34 cellular contexts compared by ENCODE assay signal in genomic region chr1:28571911-28572310, GRCh38. TPM values are rescaled to one million over a fixed set of nuclear protein-coding genes. Genes with fewer than 3 reads are reported as not detected.
"Had no signal": no experiment of that assay in that cellular context is flagged by ENCODE, and none has a peak within 500 bp of the region (broad histone marks: within the 10 kb centered on the region; RNA-seq: fewer than 3 reads in every experiment).

No MANE protein-coding gene starts in this region.

- H3K9me3 Mint-ChIP-seq: activated CD4-positive, alpha-beta memory T cell treated with anti-CD3 and anti-CD28 coated beads for 36 hours; activated CD4-positive, alpha-beta T cell treated with anti-CD3 and anti-CD28 coated beads, Interleukin-2, amount 10 ng/mL, durations not matched to agents 24 days and 14 days; activated naive CD4-positive, alpha-beta T cell treated with anti-CD3 and anti-CD28 coated beads, Interleukin-2, amount 10 ng/mL, durations not matched to agents 7 days and 5 days; activated T-helper 1 cell treated with anti-CD3 and anti-CD28 coated beads, Interleukin-12 subunit alpha, Interleukin-12 subunit beta, Interleukin-2, Interleukin-4 antibody, amounts not matched to agents 30 ng/mL and 10 ng/mL and 1 ng/mL, durations not matched to agents 14 hours and 24 hours and 36 hours; activated T-helper 2 cell treated with anti-CD3 and anti-CD28 coated beads, Interferon-gamma antibody, Interleukin-2, Interleukin-4, amounts not matched to agents 10 μg/mL and 5 μg/mL and 100 μg/mL, durations not matched to agents 14 hours and 24 hours and 36 hours; central memory CD8-positive, alpha-beta T cell; effector memory CD8-positive, alpha-beta T cell; T-helper 2 cell treated with Interferon-gamma antibody and Interleukin-4, amounts not matched to agents 5 μg/mL and 100 μg/mL, for 36 hours had no signal

- H3K27me3 Mint-ChIP-seq: activated CD4-positive, alpha-beta memory T cell treated with anti-CD3 and anti-CD28 coated beads for 36 hours; activated CD4-positive, alpha-beta T cell treated with anti-CD3 and anti-CD28 coated beads for 36 hours; activated CD4-positive, alpha-beta T cell treated with anti-CD3 and anti-CD28 coated beads, Interleukin-2, amount 10 ng/mL, durations not matched to agents 24 days and 14 days; activated CD8-positive, alpha-beta memory T cell treated with anti-CD3 and anti-CD28 coated beads, Interleukin-2, amount 10 ng/mL, durations not matched to agents 7 days and 5 days; activated naive CD4-positive, alpha-beta T cell treated with anti-CD3 and anti-CD28 coated beads, Interleukin-2, amount 10 ng/mL, durations not matched to agents 7 days and 5 days; activated naive CD8-positive, alpha-beta T cell; central memory CD8-positive, alpha-beta T cell; effector memory CD8-positive, alpha-beta T cell; T-helper 17 cell had no signal

- H3K4me3 Mint-ChIP-seq: activated CD4-positive, alpha-beta memory T cell treated with anti-CD3 and anti-CD28 coated beads for 36 hours; activated CD4-positive, alpha-beta T cell treated with anti-CD3 and anti-CD28 coated beads for 36 hours; activated CD4-positive, alpha-beta T cell treated with anti-CD3 and anti-CD28 coated beads, Interleukin-2, amount 10 ng/mL, durations not matched to agents 24 days and 14 days; activated CD8-positive, alpha-beta memory T cell treated with anti-CD3 and anti-CD28 coated beads, Interleukin-2, amount 10 ng/mL, durations not matched to agents 7 days and 5 days; activated CD8-positive, alpha-beta T cell treated with anti-CD3 and anti-CD28 coated beads, Interleukin-2, amount 10 ng/mL, durations not matched to agents 7 days and 5 days; activated naive CD4-positive, alpha-beta T cell treated with anti-CD3 and anti-CD28 coated beads, Interleukin-2, amount 10 ng/mL, durations not matched to agents 7 days and 5 days; activated naive CD8-positive, alpha-beta T cell; activated T-helper 1 cell treated with anti-CD3 and anti-CD28 coated beads, Interleukin-12 subunit alpha, Interleukin-12 subunit beta, Interleukin-2, Interleukin-4 antibody, amounts not matched to agents 30 ng/mL and 10 ng/mL and 1 ng/mL, durations not matched to agents 14 hours and 24 hours and 36 hours; central memory CD8-positive, alpha-beta T cell; effector memory CD8-positive, alpha-beta T cell; T-helper 17 cell; T-helper 2 cell treated with Interferon-gamma antibody and Interleukin-4, amounts not matched to agents 5 μg/mL and 100 μg/mL, for 36 hours had no signal

- DNase-seq: activated CD4-positive, alpha-beta memory T cell treated with anti-CD3 and anti-CD28 coated beads for 36 hours; activated CD4-positive, alpha-beta T cell treated with anti-CD3 and anti-CD28 coated beads for 36 hours; activated CD4-positive, alpha-beta T cell treated with anti-CD3 and anti-CD28 coated beads, Interleukin-2, amount 10 ng/mL, durations not matched to agents 24 days and 14 days; activated CD4-positive, CD25-positive, alpha-beta regulatory T cell; activated CD4-positive, CD25-positive, alpha-beta regulatory T cell treated with anti-CD3 and anti-CD28 coated beads, Interleukin-2, amount 50 U/mL, for 72 hours; activated CD8-positive, alpha-beta memory T cell treated with anti-CD3 and anti-CD28 coated beads, Interleukin-2, amount 10 ng/mL, durations not matched to agents 7 days and 5 days; activated CD8-positive, alpha-beta memory T cell treated with anti-CD3 and anti-CD28 coated beads, Interleukin-2, amount 50 U/mL, for 4 hours; activated CD8-positive, alpha-beta T cell treated with anti-CD3 and anti-CD28 coated beads, Interleukin-2, amount 10 ng/mL, durations not matched to agents 7 days and 5 days; activated effector memory CD4-positive, alpha-beta T cell treated with anti-CD3 and anti-CD28 coated beads, Interleukin-2, amount 50 U/mL, for 16 hours; activated naive CD4-positive, alpha-beta T cell treated with anti-CD3 and anti-CD28 coated beads, Interleukin-2, amount 10 ng/mL, durations not matched to agents 7 days and 5 days; activated T-cell treated with anti-CD3 and anti-CD28 coated beads, Interleukin-2, amount 50 U/mL, for 1 hour; activated T-cell treated with anti-CD3 and anti-CD28 coated beads, Interleukin-2, amount 50 U/mL, for 48 hours; amniotic stem cell; anterior cingulate cortex; brain microvascular endothelial cell; cortex of kidney; dermis blood vessel endothelial cell; effector CD4-positive, alpha-beta T cell; effector memory CD8-positive, alpha-beta T cell; erythroblast; foreskin melanocyte; heart right ventricle; T-helper 17 cell; T1000; WERI-Rb-1 had no signal

- H3K27ac Mint-ChIP-seq: activated CD4-positive, alpha-beta memory T cell treated with anti-CD3 and anti-CD28 coated beads for 36 hours; activated CD4-positive, alpha-beta T cell treated with anti-CD3 and anti-CD28 coated beads for 36 hours; activated CD4-positive, alpha-beta T cell treated with anti-CD3 and anti-CD28 coated beads, Interleukin-2, amount 10 ng/mL, durations not matched to agents 24 days and 14 days; activated CD8-positive, alpha-beta memory T cell treated with anti-CD3 and anti-CD28 coated beads, Interleukin-2, amount 10 ng/mL, durations not matched to agents 7 days and 5 days; activated CD8-positive, alpha-beta T cell treated with anti-CD3 and anti-CD28 coated beads, Interleukin-2, amount 10 ng/mL, durations not matched to agents 7 days and 5 days; activated naive CD4-positive, alpha-beta T cell treated with anti-CD3 and anti-CD28 coated beads, Interleukin-2, amount 10 ng/mL, durations not matched to agents 7 days and 5 days; activated naive CD8-positive, alpha-beta T cell; activated T-helper 1 cell treated with anti-CD3 and anti-CD28 coated beads, Interleukin-12 subunit alpha, Interleukin-12 subunit beta, Interleukin-2, Interleukin-4 antibody, amounts not matched to agents 30 ng/mL and 10 ng/mL and 1 ng/mL, durations not matched to agents 14 hours and 24 hours and 36 hours; activated T-helper 2 cell treated with anti-CD3 and anti-CD28 coated beads, Interferon-gamma antibody, Interleukin-2, Interleukin-4, amounts not matched to agents 10 μg/mL and 5 μg/mL and 100 μg/mL, durations not matched to agents 14 hours and 24 hours and 36 hours; T-helper 17 cell; T-helper 2 cell treated with Interferon-gamma antibody and Interleukin-4, amounts not matched to agents 5 μg/mL and 100 μg/mL, for 36 hours had no signal

- ATAC-seq: activated CD4-positive, alpha-beta T cell treated with anti-CD3 and anti-CD28 coated beads for 36 hours; activated CD8-positive, alpha-beta memory T cell treated with anti-CD3 and anti-CD28 coated beads, Interleukin-2, amount 10 ng/mL, durations not matched to agents 7 days and 5 days; activated CD8-positive, alpha-beta T cell treated with anti-CD3 and anti-CD28 coated beads, Interleukin-2, amount 10 ng/mL, durations not matched to agents 7 days and 5 days; effector memory CD8-positive, alpha-beta T cell; gastroesophageal sphincter; heart right ventricle; T-helper 17 cell had no signal

- H3K27ac ChIP-seq: esophagus muscularis mucosa, gastroesophageal sphincter, heart right ventricle, WERI-Rb-1 had no signal

- H3K9me3 ChIP-seq: esophagus muscularis mucosa, gastroesophageal sphincter, heart right ventricle had no signal

- H3K4me1 ChIP-seq: esophagus muscularis mucosa, gastroesophageal sphincter had no signal

- H3K4me3 ChIP-seq: esophagus muscularis mucosa, gastroesophageal sphincter, heart right ventricle had no signal

- H3K4me1 Mint-ChIP-seq: activated CD4-positive, alpha-beta T cell treated with anti-CD3 and anti-CD28 coated beads, Interleukin-2, amount 10 ng/mL, durations not matched to agents 24 days and 14 days; central memory CD8-positive, alpha-beta T cell; T-helper 17 cell had no signal

- H3K27me3 ChIP-seq: brain microvascular endothelial cell, esophagus muscularis mucosa, gastroesophageal sphincter, heart right ventricle had no signal

RNA-seq across cellular contexts. Expression of gene RAB42, which starts 20.2 kb away (rescaled TPM):
- total RNA-seq: activated CD4-positive, alpha-beta memory T cell treated with anti-CD3 and anti-CD28 coated beads for 36 hours; activated CD4-positive, alpha-beta T cell treated with anti-CD3 and anti-CD28 coated beads, Interleukin-2, amount 10 ng/mL, durations not matched to agents 24 days and 14 days; activated CD8-positive, alpha-beta memory T cell treated with anti-CD3 and anti-CD28 coated beads for 36 hours; activated CD8-positive, alpha-beta memory T cell treated with anti-CD3 and anti-CD28 coated beads, Interleukin-2, amount 10 ng/mL, durations not matched to agents 7 days and 5 days; activated CD8-positive, alpha-beta T cell treated with anti-CD3 and anti-CD28 coated beads, Interleukin-2, amount 10 ng/mL, durations not matched to agents 7 days and 5 days; activated T-helper 1 cell treated with anti-CD3 and anti-CD28 coated beads, Interleukin-12 subunit alpha, Interleukin-12 subunit beta, Interleukin-2, Interleukin-4 antibody, amounts not matched to agents 30 ng/mL and 10 ng/mL and 1 ng/mL, durations not matched to agents 14 hours and 24 hours and 36 hours; bronchial epithelial cell; T-helper 17 cell had no signal
